Comparison of ENCODE assay signal across 11 cellular contexts in the genomic region with DNA sequence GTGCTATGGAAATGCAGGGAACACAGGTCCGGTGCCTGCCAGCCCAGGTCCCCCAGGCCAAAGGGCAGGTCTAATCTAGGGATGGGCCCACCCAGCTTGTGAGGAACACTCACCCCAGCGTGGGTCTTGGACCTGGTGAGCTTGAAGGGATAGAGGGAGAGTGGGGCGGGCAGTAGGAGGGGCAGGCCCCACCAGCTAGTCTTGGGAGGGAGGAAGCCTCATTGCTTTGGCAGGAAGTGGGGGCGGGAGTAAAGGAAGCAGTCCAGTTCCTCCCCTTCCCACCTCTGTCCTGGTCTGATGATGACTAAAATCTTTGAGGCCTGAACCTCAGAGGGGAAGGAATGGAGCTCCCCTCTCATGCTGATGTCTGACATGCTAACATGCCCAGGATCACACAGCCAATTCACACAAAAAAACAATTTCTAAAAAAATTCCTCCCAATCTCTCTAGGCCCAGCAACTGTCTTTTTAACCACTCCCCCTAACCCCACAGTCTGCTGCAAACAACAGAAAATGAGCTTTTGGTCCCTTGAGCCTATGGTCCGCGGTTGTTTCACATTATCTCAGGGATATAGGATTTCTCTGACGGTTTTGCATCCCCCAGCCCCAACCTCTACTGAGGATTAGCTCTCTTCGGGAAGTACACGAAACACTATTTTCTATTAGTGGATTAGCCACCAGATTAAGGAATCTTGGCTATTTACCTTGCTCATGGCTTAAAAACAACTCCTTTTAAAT. TPM values are rescaled to one million over a fixed set of nuclear protein-coding genes. Genes with fewer than 3 reads are reported as not detected.
A peak's percentile ranks its signal among the peaks of the same experiment; 100 is the strongest.
DNase-seq lines count a peak whose midpoint lies in the region; ATAC-seq, FAIRE-seq and TF ChIP-seq lines count a peak whose summit lies in the region.
"Had no signal": no experiment of that assay in that cellular context is flagged by ENCODE, and none has a peak within 500 bp of the region (broad histone marks: within the 10 kb centered on the region; RNA-seq: fewer than 3 reads in every experiment).

No MANE protein-coding gene starts in this region.

- peaks cover 36% of the 10 kb centered on the region for H3K36me3 ChIP-seq in KOPT-K1 (ENCODE audit: insufficient read depth, low read length)

- ATAC-seq in HG03354 (IDR thresholded peaks at IDR 0.05; ENCODE audit: poor library complexity, severe bottlenecking, unreplicated experiment) (no peak), esophagus mucosa (no peak)
- ATAC-seq: HCT116 had no signal

- H3K4me1 Mint-ChIP-seq in neural crest cell: peaks cover 45% of the 10 kb centered on the region

- H3K36me3 Mint-ChIP-seq in neural crest cell (ENCODE audit: low read depth): peaks cover 4% of the 10 kb centered on the region
- H3K36me3 Mint-ChIP-seq: memory B cell had no signal

- DNase-seq in EH (ENCODE audit: low read depth): peak; percentile 72
- DNase-seq in cardiac fibroblast (ENCODE audit: low read depth in 2 of 2): peak; percentile 54 to 59
- no peak for DNase-seq in neural crest cell (ENCODE audit: low read depth, low spot score)
- DNase-seq in frontal cortex (ENCODE audit: low spot score in 2 of 2): no peak
- no peak for DNase-seq in DMS153 (lab: John Stamatoyannopoulos, UW)
- DNase-seq: activated CD8-positive, alpha-beta memory T cell treated with anti-CD3 and anti-CD28 coated beads for 24 hours had no signal

- H3K27ac ChIP-seq in KOPT-K1 (ENCODE audit: low read depth, low read length, poor library complexity, severe bottlenecking): peak overlapping the region; percentile 18

- no peaks in the 10 kb centered on the region for H3K9me3 Mint-ChIP-seq in neural crest cell
- H3K9me3 Mint-ChIP-seq: memory B cell had no signal

- TF ChIP-seq CTCF in cardiac fibroblast (IDR thresholded peaks at IDR 0.05; ENCODE audit: low read depth, low read length) (no peak), neural crest cell (conservative IDR thresholded peaks at IDR 0.05) (no peak)

- H3K27me3 Mint-ChIP-seq in neural crest cell (ENCODE audit: low read depth): no peaks in the 10 kb centered on the region
- H3K27me3 Mint-ChIP-seq: memory B cell had no signal

- no peak overlapping the region for H3K4me3 Mint-ChIP-seq in neural crest cell
- H3K4me3 Mint-ChIP-seq: memory B cell had no signal

- no peak for FAIRE-seq in frontal cortex (lab: Jason Lieb, UNC)

- no peaks in the 10 kb centered on the region for H3K9me3 ChIP-seq in KOPT-K1 (ENCODE audit: insufficient read depth, low read length, poor library complexity, severe bottlenecking)

- H3K4me3 ChIP-seq in cardiac fibroblast (replicated peaks in 1 of 2; ENCODE audit: low read depth in 2 of 2, low read length in 2 of 2): no peak overlapping the region

- H3K27ac Mint-ChIP-seq in neural crest cell (ENCODE audit: unreplicated experiment): peak overlapping the region; percentile 19
- H3K27ac Mint-ChIP-seq: memory B cell had no signal

RNA-seq across cellular contexts. Expression of a gene that starts 30.7 kb away (rescaled TPM):
- total RNA-seq in neural crest cell (24.2 and 24.3 TPM in 2 replicates), frontal cortex (8.6 TPM), esophagus mucosa (62.6 TPM)

Comparison
In these comparisons a context has a peak if more than half of its experiments do, and no peak if none do; other contexts are left out.
1. DNase-seq: peak in EH (single experiment) and cardiac fibroblast (2 of 2); none in neural crest cell (single experiment), frontal cortex (0 of 2) and DMS153 (single experiment).